ENCODE assay signal across 8 cellular contexts in genomic region chr6:45930419-45931059, GRCh38.
DNase-seq lines count a peak whose midpoint lies in the region; ATAC-seq and TF ChIP-seq lines count a peak whose summit lies in the region.

No MANE protein-coding gene starts in this region.

- H3K36me3 Mint-ChIP-seq in CD8-positive, alpha-beta memory T cell = peaks cover 0 to 6% (median 5%) of the 10 kb centered on the region in 3 donors
- no peaks in the 10 kb centered on the region for H3K36me3 Mint-ChIP-seq in neural crest cell (ENCODE audit: low read depth)

- peak; percentile 21 to 63 (median 40) for DNase-seq in CD8-positive, alpha-beta memory T cell
- DNase-seq in HT-29 (ENCODE audit: low spot score) = peak; percentile 88
- peak; percentile 82 for DNase-seq in PC-3
- DNase-seq in activated T-cell treated with anti-CD3 and anti-CD28 coated beads, Interleukin-2, amount 50 U/mL, for 48 hours = peak; percentile 75 to 78
- peak; percentile 77 for DNase-seq in fibroblast of peridontal ligament (ENCODE audit: extremely low read depth)
- DNase-seq in neural crest cell (ENCODE audit: low read depth, low spot score) = peak; percentile 72
- peak; percentile 83 for DNase-seq in superior temporal gyrus (ENCODE audit: extremely low spot score)

- no peaks in the 10 kb centered on the region for H3K27me3 ChIP-seq in CD8-positive, alpha-beta memory T cell (ENCODE audit: insufficient read depth, low read length, poor library complexity, severe bottlenecking)
- peaks cover 22% of the 10 kb centered on the region for H3K27me3 ChIP-seq in PC-3 (ENCODE audit: low read length)

- H3K9me3 ChIP-seq in CD8-positive, alpha-beta memory T cell (ENCODE audit: low read length) = no peaks in the 10 kb centered on the region
- no peaks in the 10 kb centered on the region for H3K9me3 ChIP-seq in PC-3 (ENCODE audit: low read length)

- H3K27ac ChIP-seq in CD8-positive, alpha-beta memory T cell (ENCODE audit: low read depth, low read length) = no peak overlapping the region
- H3K27ac ChIP-seq in PC-3 (ENCODE audit: low read length) = no peak overlapping the region

- H3K4me1 Mint-ChIP-seq in CD8-positive, alpha-beta memory T cell = peaks cover 4 to 7% (median 7%) of the 10 kb centered on the region in 3 donors
- peaks cover 31% of the 10 kb centered on the region for H3K4me1 Mint-ChIP-seq in neural crest cell

- BruUV-seq in PC-3 (replicated peaks; lab: Mats Ljungman, UMichigan) = no TSS peak

- ATAC-seq in PC-3 = peak; percentile 86
- no peak for ATAC-seq in GM18907 (IDR thresholded peaks at IDR 0.05; ENCODE audit: unreplicated experiment)

- intact Hi-C loops in PC-3 (cut with micrococcal nuclease) = loop anchor here (1.0 kb wide), 2 partner anchors 160 to 480 kb away; no protein-coding TSS in a partner anchor

- no peaks in the 10 kb centered on the region for H3K27me3 Mint-ChIP-seq in CD8-positive, alpha-beta memory T cell
- peaks cover 10% of the 10 kb centered on the region for H3K27me3 Mint-ChIP-seq in neural crest cell (ENCODE audit: low read depth)

- CTCF ChIA-PET in CD8-positive, alpha-beta memory T cell (lab: Charles Lee) = interaction anchor here (0.7 to 2.2 kb wide), 30 partner anchors 8 to 1455 kb away, joined by 3 to 13 read pairs (median 4); partner anchors contain the start of gene ENPP4
- CTCF ChIA-PET in PC-3 (lab: Charles Lee) = interaction anchor here (0.5 to 1.1 kb wide), 4 partner anchors 160 to 633 kb away, joined by 3 to 8 read pairs (median 4); no protein-coding TSS in a partner anchor

- no peaks in the 10 kb centered on the region for H3K79me2 ChIP-seq in PC-3 (ENCODE audit: low read length)

- no peaks in the 10 kb centered on the region for H3K36me3 ChIP-seq in CD8-positive, alpha-beta memory T cell (ENCODE audit: insufficient read depth, low read length)
- no peaks in the 10 kb centered on the region for H3K36me3 ChIP-seq in PC-3 (ENCODE audit: low read depth, low read length)

- H4K20me1 ChIP-seq in PC-3 (ENCODE audit: low read length) = no peaks in the 10 kb centered on the region

- H3K9ac ChIP-seq in PC-3 (ENCODE audit: low read length) = no peak overlapping the region

- no peak overlapping the region for H3K4me2 ChIP-seq in PC-3 (ENCODE audit: low read length)

- no peak overlapping the region for H2AFZ ChIP-seq in PC-3 (ENCODE audit: low read length)

- H3F3A ChIP-seq in PC-3 (ENCODE audit: low read length, unreplicated experiment) = no peaks in the 10 kb centered on the region

- no peaks in the 10 kb centered on the region for H3K9me2 ChIP-seq in PC-3 (replicated peaks; ENCODE audit: low read length)

- no peaks in the 10 kb centered on the region for H3K9me3 Mint-ChIP-seq in CD8-positive, alpha-beta memory T cell
- H3K9me3 Mint-ChIP-seq in neural crest cell = no peaks in the 10 kb centered on the region

- TF ChIP-seq CTCF in PC-3 (conservative IDR thresholded peaks at IDR 0.05; ENCODE audit: low read depth, low read length) (peak; percentile 98), neural crest cell (conservative IDR thresholded peaks at IDR 0.05) (peak; percentile 97)

- no peak overlapping the region for H3K4me3 ChIP-seq in CD8-positive, alpha-beta memory T cell (ENCODE audit: low read length)
- no peak overlapping the region for H3K4me3 ChIP-seq in PC-3 (ENCODE audit: low read length)

- no peaks in the 10 kb centered on the region for H3K4me1 ChIP-seq in CD8-positive, alpha-beta memory T cell (ENCODE audit: insufficient read depth, low read length)
- H3K4me1 ChIP-seq in PC-3 (ENCODE audit: insufficient read depth, low read length) = no peaks in the 10 kb centered on the region

- POLR2A ChIA-PET in CD8-positive, alpha-beta memory T cell (lab: Charles Lee) = interaction anchor here (1.0 to 1.1 kb wide), 2 partner anchors 84 to 199 kb away, joined by 3 read pairs; partner anchors contain the start of gene ENPP4
- POLR2A ChIA-PET in PC-3 (lab: Charles Lee; ENCODE audit: unreplicated experiment) = interaction anchor here (0.7 kb wide), 1 partner anchor 104 kb away, joined by 4 read pairs; no protein-coding TSS in a partner anchor

- H3K4me3 Mint-ChIP-seq in CD8-positive, alpha-beta memory T cell = no peak overlapping the region
- no peak overlapping the region for H3K4me3 Mint-ChIP-seq in neural crest cell

- peak overlapping the region in 2 of 8 donors; percentile 71 to 75 for H3K27ac Mint-ChIP-seq in CD8-positive, alpha-beta memory T cell
- no peak overlapping the region for H3K27ac Mint-ChIP-seq in neural crest cell (ENCODE audit: unreplicated experiment)
